Comparison of ENCODE assay signal across 1 cellular context in genomic region chr2:20822535-20823490, GRCh38.
TF ChIP-seq lines count a peak whose summit lies in the region.

Gene LDAH, minus strand, starts transcription at chr2:20823101. Its CDS starts 21,638 bp downstream, at chr2:20801463.

TF ChIP-seq in HepG2, 621 proteins besides CTCF, POLR2A, EP300 and RAD21 (continued from another document and continues in another):
- peak; percentile 80; the same call in 1 of the 2 replicates for TF ChIP-seq ZNF670 (CRISPR knock-in tag; IDR thresholded peaks at IDR 0.05; ENCODE audit: borderline replicate concordance)
- peak; percentile 74; the same call in 1 of the 2 replicates for TF ChIP-seq ZC3H4 (CRISPR knock-in tag; IDR thresholded peaks at IDR 0.05; ENCODE audit: borderline replicate concordance)
- TF ChIP-seq PRDM15 (CRISPR knock-in tag; IDR thresholded peaks at IDR 0.05), result peak; percentile 66; the same call in 1 of the 2 replicates
- no peak for TF ChIP-seq CBX2 (IDR thresholded peaks at IDR 0.05; ENCODE audit: low read depth, low read length)
- TF ChIP-seq CBX2 (CRISPR knock-in tag; IDR thresholded peaks at IDR 0.05; ENCODE audit: low read depth), result peak; percentile 40; the same call in 1 of the 2 replicates
- TF ChIP-seq YEATS2 (CRISPR knock-in tag; IDR thresholded peaks at IDR 0.05; ENCODE audit: borderline replicate concordance), result peak; percentile 100
- TF ChIP-seq ZNF10 (CRISPR knock-in tag; IDR thresholded peaks at IDR 0.05; ENCODE audit: borderline replicate concordance, low read depth), result no peak
- peak; percentile 91; the same call in 1 of the 2 replicates for TF ChIP-seq ZNF484 (CRISPR knock-in tag; IDR thresholded peaks at IDR 0.05; ENCODE audit: borderline replicate concordance, low read depth)
- 0 out of 2 replicates have a peak, but pooled peaks have one; percentile 12 for TF ChIP-seq NR2F6 (IDR thresholded peaks at IDR 0.05)
- peak; percentile 82 for TF ChIP-seq NR2F6 (CRISPR knock-in tag; IDR thresholded peaks at IDR 0.05)
- TF ChIP-seq HNF4G (IDR thresholded peaks at IDR 0.05; ENCODE audit: borderline replicate concordance, low read depth, low read length), result peak; percentile 27; the same call in 1 of the 2 replicates
- peak; percentile 87 for TF ChIP-seq HNF4G (CRISPR knock-in tag; IDR thresholded peaks at IDR 0.05; ENCODE audit: borderline replicate concordance, low read depth)
- TF ChIP-seq SNAPC4 (CRISPR knock-in tag; IDR thresholded peaks at IDR 0.05), result peak; percentile 78; the same call in 1 of the 2 replicates
- TF ChIP-seq CREBL2 (CRISPR knock-in tag; IDR thresholded peaks at IDR 0.05; ENCODE audit: borderline replicate concordance), result 0 out of 2 replicates have a peak, but pooled peaks have one; percentile 61
- peak; percentile 97 for TF ChIP-seq ZNF788 (CRISPR knock-in tag; IDR thresholded peaks at IDR 0.05; ENCODE audit: borderline replicate concordance)
- no peak for TF ChIP-seq SOX13 (IDR thresholded peaks at IDR 0.05)
- peak in 1 of 2 experiments; percentile 69; a peak in 2 of 4 replicates for TF ChIP-seq SOX13 (CRISPR knock-in tag; conservative IDR thresholded peaks at IDR 0.05 in 1 of 2, IDR thresholded peaks at IDR 0.05 in 1 of 2)
- TF ChIP-seq ZNF274 (CRISPR knock-in tag; IDR thresholded peaks at IDR 0.05), result peak; percentile 63
- no peak for TF ChIP-seq TBX3 (IDR thresholded peaks at IDR 0.05; ENCODE audit: borderline replicate concordance)
- TF ChIP-seq FUBP1 (CRISPR knock-in tag; IDR thresholded peaks at IDR 0.05; ENCODE audit: borderline replicate concordance), result no peak
- no peak for TF ChIP-seq CREB3 (CRISPR knock-in tag; IDR thresholded peaks at IDR 0.05)
- TF ChIP-seq ZKSCAN5 (CRISPR knock-in tag; IDR thresholded peaks at IDR 0.05), result no peak; the same call in 1 of the 2 replicates
- TF ChIP-seq ATF4 (CRISPR knock-in tag; IDR thresholded peaks at IDR 0.05), result peak in 1 of 2 experiments; percentile 16; a peak in 1 of 4 replicates
- TF ChIP-seq ZNF746 (CRISPR knock-in tag; IDR thresholded peaks at IDR 0.05), result peak; percentile 93
- peak; percentile 68; the same call in 1 of the 2 replicates for TF ChIP-seq ZNF564 (CRISPR knock-in tag; IDR thresholded peaks at IDR 0.05)
- peak; percentile 81; the same call in 1 of the 2 replicates for TF ChIP-seq ZNF776 (CRISPR knock-in tag; IDR thresholded peaks at IDR 0.05)
- peak; percentile 94 for TF ChIP-seq ERF (CRISPR knock-in tag; IDR thresholded peaks at IDR 0.05)
- TF ChIP-seq HOXA9 (CRISPR knock-in tag; IDR thresholded peaks at IDR 0.05; ENCODE audit: borderline replicate concordance), result no peak
- TF ChIP-seq ZNF713 (CRISPR knock-in tag; IDR thresholded peaks at IDR 0.05), result peak; percentile 90; the same call in 1 of the 2 replicates
- TF ChIP-seq NR2F1 (CRISPR knock-in tag; IDR thresholded peaks at IDR 0.05), result no peak
- peak; percentile 84; the same call in 1 of the 2 replicates for TF ChIP-seq MAF1 (CRISPR knock-in tag; IDR thresholded peaks at IDR 0.05; ENCODE audit: borderline replicate concordance)
- TF ChIP-seq ZNF333 (CRISPR knock-in tag; IDR thresholded peaks at IDR 0.05; ENCODE audit: borderline replicate concordance), result peak; percentile 85
- TF ChIP-seq FOSL2 (CRISPR knock-in tag; IDR thresholded peaks at IDR 0.05), result peak; percentile 79
- peak; percentile 87 for TF ChIP-seq TAF15 (IDR thresholded peaks at IDR 0.05; ENCODE audit: low read depth, low read length, poor library complexity, severe bottlenecking)
- TF ChIP-seq ELK4 (CRISPR knock-in tag; IDR thresholded peaks at IDR 0.05; ENCODE audit: borderline replicate concordance), result peak; percentile 96; the same call in 1 of the 2 replicates
- TF ChIP-seq NR3C1 (CRISPR knock-in tag; IDR thresholded peaks at IDR 0.05), result no peak
- peak; percentile 82; the same call in 1 of the 2 replicates for TF ChIP-seq ZNF644 (CRISPR knock-in tag; IDR thresholded peaks at IDR 0.05; ENCODE audit: low read depth)
- 0 out of 2 replicates have a peak, but pooled peaks have one; percentile 31 for TF ChIP-seq TBP (CRISPR knock-in tag; IDR thresholded peaks at IDR 0.05)
- TF ChIP-seq ZNF607 (CRISPR knock-in tag; IDR thresholded peaks at IDR 0.05; ENCODE audit: borderline replicate concordance), result peak; percentile 96
- peak; percentile 76; the same call in 1 of the 2 replicates for TF ChIP-seq ZNF616 (CRISPR knock-in tag; IDR thresholded peaks at IDR 0.05; ENCODE audit: low read depth)
- peak; percentile 40; the same call in 1 of the 2 replicates for TF ChIP-seq CENPBD1 (CRISPR knock-in tag; IDR thresholded peaks at IDR 0.05; ENCODE audit: borderline replicate concordance, low read depth)
- TF ChIP-seq SPEN (CRISPR knock-in tag; IDR thresholded peaks at IDR 0.05; ENCODE audit: low read depth), result peak; percentile 100
- TF ChIP-seq ZNF34 (CRISPR knock-in tag; IDR thresholded peaks at IDR 0.05; ENCODE audit: borderline replicate concordance), result peak; percentile 92; the same call in 1 of the 2 replicates
- peak; percentile 55; the same call in 1 of the 2 replicates for TF ChIP-seq ZNF775 (CRISPR knock-in tag; IDR thresholded peaks at IDR 0.05; ENCODE audit: borderline replicate concordance)
- peak; percentile 98 for TF ChIP-seq FOXK1 (CRISPR knock-in tag; IDR thresholded peaks at IDR 0.05; ENCODE audit: borderline replicate concordance, low read depth)
